In the genomic region with DNA sequence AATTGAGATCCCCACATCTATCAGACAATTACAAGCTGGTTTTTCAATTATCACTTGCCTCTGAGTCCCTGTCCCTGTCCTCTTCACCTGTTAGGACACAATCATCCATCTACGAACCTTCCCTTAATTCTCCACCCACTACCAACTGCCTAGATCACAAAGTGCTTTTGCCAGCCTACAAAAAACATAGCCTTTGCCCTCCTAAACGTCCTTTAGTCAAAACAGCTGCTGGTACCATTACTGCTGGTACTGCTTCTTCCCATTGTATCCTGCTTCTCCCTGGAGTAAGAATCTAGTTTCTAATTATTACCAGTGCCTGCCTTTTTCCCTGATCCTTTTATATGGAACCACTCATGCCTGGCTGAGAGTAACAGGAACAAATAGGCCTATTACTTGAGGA, we compare ENCODE assay signal across 21 cellular contexts.
"Had no signal": no experiment of that assay in that cellular context is flagged by ENCODE, and none has a peak within 500 bp of the region (broad histone marks: within the 10 kb centered on the region; RNA-seq: fewer than 3 reads in every experiment).

No MANE protein-coding gene starts in this region.

- H3K27me3 ChIP-seq: gastrocnemius medialis, right atrium auricular region, tibial nerve had no signal

- H3K9me3 ChIP-seq: gastrocnemius medialis, left ventricle myocardium inferior, right atrium auricular region, tibial nerve had no signal

- H3K4me1 Mint-ChIP-seq: central memory CD8-positive, alpha-beta T cell; nephron had no signal

- FAIRE-seq: bronchial epithelial cell had no signal

- H3K4me3 ChIP-seq: gastrocnemius medialis, left ventricle myocardium inferior, lung, right atrium auricular region, tibial nerve had no signal

- H3K4me1 ChIP-seq: gastrocnemius medialis, left ventricle myocardium inferior, tibial nerve had no signal

- H3K27me3 Mint-ChIP-seq: central memory CD8-positive, alpha-beta T cell had no signal

- H3K36me3 ChIP-seq: gastrocnemius medialis, right atrium auricular region had no signal

- ATAC-seq: activated naive CD4-positive, alpha-beta T cell treated with anti-CD3 and anti-CD28 coated beads, Interleukin-2, amount 50 U/mL, for 72 hours; activated T-cell treated with anti-CD3 and anti-CD28 coated beads, Interleukin-2, amount 50 U/mL, for 72 hours; gastrocnemius medialis had no signal

- H3K36me3 Mint-ChIP-seq: activated naive CD4-positive, alpha-beta T cell treated with anti-CD3 and anti-CD28 coated beads, Interleukin-2, amount 50 U/mL, for 72 hours had no signal

- H3K4me3 Mint-ChIP-seq: activated T-cell treated with anti-CD3 and anti-CD28 coated beads, Interleukin-2, amount 50 U/mL, for 72 hours; central memory CD8-positive, alpha-beta T cell; nephron; T-helper 2 cell treated with Interferon-gamma antibody and Interleukin-4, amounts not matched to agents 5 μg/mL and 100 μg/mL, for 36 hours had no signal

- DNase-seq: activated CD4-positive, alpha-beta T cell treated with anti-CD3 and anti-CD28 coated beads for 4 hours; activated CD4-positive, alpha-beta T cell treated with anti-CD3 and anti-CD28 coated beads, Interleukin-2, amount 50 U/mL, for 4 hours; activated naive CD4-positive, alpha-beta T cell; activated T-cell treated with anti-CD3 and anti-CD28 coated beads for 4 hours; activated T-cell treated with anti-CD3 and anti-CD28 coated beads, Interleukin-2, amount 50 U/mL, for 72 hours; effector memory CD4-positive, alpha-beta T cell; erythroblast; gastrocnemius medialis; hippocampal formation; left ventricle myocardium inferior; mesendoderm; stimulated activated naive CD4-positive, alpha-beta T cell treated with Interleukin-2 at 50 U/mL for 16 hours; T-helper 1 cell had no signal

- H3K27ac Mint-ChIP-seq: activated naive CD4-positive, alpha-beta T cell treated with anti-CD3 and anti-CD28 coated beads, Interleukin-2, amount 50 U/mL, for 72 hours; activated T-cell treated with anti-CD3 and anti-CD28 coated beads, Interleukin-2, amount 50 U/mL, for 72 hours; nephron; T-helper 2 cell treated with Interferon-gamma antibody and Interleukin-4, amounts not matched to agents 5 μg/mL and 100 μg/mL, for 36 hours had no signal

- H3K27ac ChIP-seq: gastrocnemius medialis, left ventricle myocardium inferior, tibial nerve had no signal

- H3K9me3 Mint-ChIP-seq: central memory CD8-positive, alpha-beta T cell; nephron; T-helper 2 cell treated with Interferon-gamma antibody and Interleukin-4, amounts not matched to agents 5 μg/mL and 100 μg/mL, for 36 hours had no signal
